In the genomic region with DNA sequence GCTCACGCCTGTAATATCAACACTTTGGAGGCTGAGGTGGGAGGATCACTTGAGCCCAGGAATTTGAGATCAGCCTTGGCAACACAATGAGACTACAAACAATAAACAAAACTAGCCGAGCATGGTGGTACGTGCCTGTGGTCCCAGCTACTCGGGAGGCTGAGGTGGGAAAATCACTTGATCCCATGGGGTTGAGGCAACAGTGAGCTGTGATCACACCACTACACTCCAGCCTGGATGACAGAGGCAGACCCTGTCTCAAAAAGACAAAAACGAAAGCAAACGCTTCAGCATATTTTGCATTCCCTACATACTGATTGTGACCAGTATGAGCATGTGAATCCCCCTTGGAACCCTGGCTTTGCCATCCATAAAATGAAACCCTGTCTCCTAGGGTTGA, we compare ENCODE assay signal across 18 cellular contexts. TPM values are rescaled to one million over a fixed set of nuclear protein-coding genes. Genes with fewer than 3 reads are reported as not detected.
DNase-seq lines count a peak whose midpoint lies in the region; ATAC-seq and TF ChIP-seq lines count a peak whose summit lies in the region.
"Had no signal": no experiment of that assay in that cellular context is flagged by ENCODE, and none has a peak within 500 bp of the region (broad histone marks: within the 10 kb centered on the region; RNA-seq: fewer than 3 reads in every experiment).

No MANE protein-coding gene starts in this region.

- peaks cover 3% of the 10 kb centered on the region; the same call in 1 of the 2 replicates for H3K27me3 Mint-ChIP-seq in H9 (ENCODE audit: low read depth)
- no peaks in the 10 kb centered on the region for H3K27me3 Mint-ChIP-seq in chondrocyte (ENCODE audit: low read depth)
- H3K27me3 Mint-ChIP-seq: activated CD4-positive, alpha-beta T cell treated with anti-CD3 and anti-CD28 coated beads for 36 hours had no signal

- H3K27me3 ChIP-seq in H9 (ENCODE audit: insufficient read depth, low read length) (no peaks in the 10 kb centered on the region), mesenchymal stem cell (ENCODE audit: control insufficient read depth in 1 of 2, insufficient read depth in 1 of 2, low read length in 2 of 2) (no peaks in the 10 kb centered on the region), MM.1S (replicated peaks; ENCODE audit: insufficient read depth, low read length) (no peaks in the 10 kb centered on the region)

- no peak overlapping the region for H2BK5ac ChIP-seq in H9 (ENCODE audit: insufficient read length, low read length)
- H2BK5ac ChIP-seq in mesenchymal stem cell (ENCODE audit: low read depth, low read length, poor library complexity, severe bottlenecking): no peak overlapping the region

- H3K27ac ChIP-seq in H9 (ENCODE audit: insufficient read length, low read depth, low read length) (no peak overlapping the region), mesenchymal stem cell (ENCODE audit: low read length, poor library complexity, severe bottlenecking) (no peak overlapping the region), MM.1S (ENCODE audit: low read length) (no peak overlapping the region)
- H3K27ac ChIP-seq: psoas muscle had no signal

- H2BK20ac ChIP-seq in H9 (ENCODE audit: low read depth, low read length, poor library complexity, severe bottlenecking): no peak overlapping the region

- H3K4me1 Mint-ChIP-seq in H9 (peaks cover 25 to 27% of the 10 kb centered on the region in 2 experiments), chondrocyte (ENCODE audit: low read depth) (peaks cover 41% of the 10 kb centered on the region)
- H3K4me1 Mint-ChIP-seq in stimulated activated effector memory CD8-positive, alpha-beta T cell treated with anti-CD3 and anti-CD28 coated beads, Interleukin-12 subunit alpha, Interleukin-12 subunit beta, amount 100 ng/mL, for 72 hours: peaks cover 11% of the 10 kb centered on the region

- H3K4me1 ChIP-seq in H9 (ENCODE audit: insufficient read depth, low read length) (peaks cover 3% of the 10 kb centered on the region; the same call in 1 of the 2 replicates), mesenchymal stem cell (ENCODE audit: control insufficient read depth, insufficient read depth, low read depth, low read length) (peaks cover 15% of the 10 kb centered on the region), MM.1S (ENCODE audit: low read length) (no peaks in the 10 kb centered on the region)
- H3K4me1 ChIP-seq: psoas muscle had no signal

- no peak overlapping the region for H3K18ac ChIP-seq in H9 (ENCODE audit: insufficient read length, low read depth, low read length)
- H3K18ac ChIP-seq in mesenchymal stem cell (ENCODE audit: low read depth in 1 of 2, low read length in 2 of 2): no peak overlapping the region

- H3K9ac ChIP-seq in H9 (ENCODE audit: extremely low read depth, insufficient read length, low read length) (no peak overlapping the region), mesenchymal stem cell (ENCODE audit: low read length) (no peak overlapping the region), MM.1S (ENCODE audit: low read length) (no peak overlapping the region)

- H4K5ac ChIP-seq in H9 (ENCODE audit: insufficient read length, low read depth, low read length): no peak overlapping the region

- no peak overlapping the region for H3K4me3 Mint-ChIP-seq in H9
- no peak overlapping the region for H3K4me3 Mint-ChIP-seq in chondrocyte (ENCODE audit: unreplicated experiment)
- no peak overlapping the region for H3K4me3 Mint-ChIP-seq in stimulated activated effector memory CD8-positive, alpha-beta T cell treated with anti-CD3 and anti-CD28 coated beads, Interleukin-12 subunit alpha, Interleukin-12 subunit beta, amount 100 ng/mL, for 72 hours
- H3K4me3 Mint-ChIP-seq: activated CD4-positive, alpha-beta T cell treated with anti-CD3 and anti-CD28 coated beads for 36 hours; nephron progenitor cell had no signal

- no peak overlapping the region for H3T11ph ChIP-seq in H9 (ENCODE audit: low read length)

- no peaks in the 10 kb centered on the region for H3K79me2 ChIP-seq in H9 (ENCODE audit: insufficient read depth, low read length)
- no peaks in the 10 kb centered on the region for H3K79me2 ChIP-seq in MM.1S (ENCODE audit: low read length)

- H4K20me1 ChIP-seq in H9 (ENCODE audit: control insufficient read depth, insufficient read depth, insufficient read length): no peaks in the 10 kb centered on the region
- no peaks in the 10 kb centered on the region for H4K20me1 ChIP-seq in MM.1S (ENCODE audit: insufficient read depth, low read length)

- WGBS in H9 (ENCODE audit: extremely low coverage, insufficient read length, low lambda C conversion rate): no CpG with 5 or more reads among the region's 6 CpGs
- 65% methylated on average over 6 of the region's 6 CpGs for WGBS in mesenchymal stem cell

- TF ChIP-seq CTCF in H9 (conservative IDR thresholded peaks at IDR 0.05) (no peak), chondrocyte (IDR thresholded peaks at IDR 0.05) (no peak), MM.1S (IDR thresholded peaks at IDR 0.05; ENCODE audit: low read length) (no peak)

- peak overlapping the region in 2 of 3 experiments; percentile 71 to 86; a peak in 2 of 7 replicates for H3K27ac Mint-ChIP-seq in H9
- peak overlapping the region; percentile 79 for H3K27ac Mint-ChIP-seq in chondrocyte (ENCODE audit: unreplicated experiment)
- peak overlapping the region; percentile 55 for H3K27ac Mint-ChIP-seq in stimulated activated effector memory CD8-positive, alpha-beta T cell treated with anti-CD3 and anti-CD28 coated beads, Interleukin-12 subunit alpha, Interleukin-12 subunit beta, amount 100 ng/mL, for 72 hours
- H3K27ac Mint-ChIP-seq: activated CD4-positive, alpha-beta T cell treated with anti-CD3 and anti-CD28 coated beads for 36 hours; nephron progenitor cell had no signal

- H3K23me2 ChIP-seq in H9 (ENCODE audit: insufficient read length, low read depth, low read length, poor library complexity, severe bottlenecking): no peaks in the 10 kb centered on the region

- H3K36me3 ChIP-seq in mesenchymal stem cell (ENCODE audit: control insufficient read depth in 1 of 2, insufficient read depth in 2 of 2, low read depth in 1 of 2, low read length in 2 of 2): peaks cover 0 to under 1% of the 10 kb centered on the region in 2 experiments
- no peaks in the 10 kb centered on the region for H3K36me3 ChIP-seq in MM.1S (replicated peaks; ENCODE audit: insufficient read depth, low read length)

- no peaks in the 10 kb centered on the region for H3K9me2 ChIP-seq in MM.1S (replicated peaks; ENCODE audit: insufficient read depth, low read length)

- H2BK15ac ChIP-seq in H9 (ENCODE audit: low read depth, low read length) (no peak overlapping the region), mesenchymal stem cell (ENCODE audit: low read depth, poor library complexity, severe bottlenecking) (no peak overlapping the region)

- H3K9me3 Mint-ChIP-seq in H9 (peaks cover 12 to 16% of the 10 kb centered on the region in 2 experiments), chondrocyte (ENCODE audit: low read depth) (peaks cover 5% of the 10 kb centered on the region)
- peaks cover 8% of the 10 kb centered on the region for H3K9me3 Mint-ChIP-seq in stimulated activated effector memory CD8-positive, alpha-beta T cell treated with anti-CD3 and anti-CD28 coated beads, Interleukin-12 subunit alpha, Interleukin-12 subunit beta, amount 100 ng/mL, for 72 hours

- DNase-seq in H9 (no peak), chondrocyte (ENCODE audit: low spot score) (no peak), mesenchymal stem cell (peak; percentile 69), MM.1S (no peak)
- DNase-seq in stimulated activated effector memory CD8-positive, alpha-beta T cell treated with anti-CD3 and anti-CD28 coated beads, Interleukin-12 subunit alpha, Interleukin-12 subunit beta, amount 100 ng/mL, for 72 hours (ENCODE audit: low spot score in 2 of 2): no peak
- DNase-seq: activated CD4-positive, alpha-beta T cell treated with anti-CD3 and anti-CD28 coated beads for 36 hours; activated gamma-delta T cell; DND-41; KG1; midbrain; MV-4-11; NCI-H2029; NCI-H446; nephron progenitor cell; NK-92 treated with Interleukin-12 subunit alpha and Interleukin-12 subunit beta, amount 100 ng/mL, for 24 hours; psoas muscle had no signal

- H2AFZ ChIP-seq in H9 (ENCODE audit: low read length) (no peak overlapping the region), mesenchymal stem cell (ENCODE audit: low read depth, low read length) (no peak overlapping the region), MM.1S (ENCODE audit: low read length) (no peak overlapping the region)

- H4K91ac ChIP-seq in H9 (ENCODE audit: insufficient read length, low read depth, low read length): no peak overlapping the region
- no peak overlapping the region for H4K91ac ChIP-seq in mesenchymal stem cell (ENCODE audit: low read length)

- no peak overlapping the region for H3K4me3 ChIP-seq in mesenchymal stem cell (ENCODE audit: insufficient read depth in 1 of 2, low read depth in 1 of 2, low read length in 2 of 2)
- no peak overlapping the region for H3K4me3 ChIP-seq in MM.1S (ENCODE audit: low read length)
- H3K4me3 ChIP-seq: psoas muscle had no signal

- no peak overlapping the region for H3K56ac ChIP-seq in H9 (ENCODE audit: insufficient read length, low read depth, low read length)

- H3K23ac ChIP-seq in H9 (ENCODE audit: insufficient read length, low read depth, low read length): no peak overlapping the region
- H3K23ac ChIP-seq in mesenchymal stem cell (ENCODE audit: low read length in 2 of 2): no peak overlapping the region

- H4K8ac ChIP-seq in H9 (replicated peaks; ENCODE audit: insufficient read length, low read depth, low read length): no peak overlapping the region
- no peak overlapping the region for H4K8ac ChIP-seq in mesenchymal stem cell (ENCODE audit: low read length)

- H3K4ac ChIP-seq in H9 (ENCODE audit: low read depth, low read length) (no peak overlapping the region), mesenchymal stem cell (ENCODE audit: low read depth in 1 of 2, low read length in 2 of 2) (no peak overlapping the region)

- H3K9me3 ChIP-seq in H9 (ENCODE audit: control insufficient read depth, low read depth, low read length) (no peaks in the 10 kb centered on the region), mesenchymal stem cell (ENCODE audit: control insufficient read depth, low read length) (no peaks in the 10 kb centered on the region), MM.1S (replicated peaks; ENCODE audit: insufficient read depth, low read length) (no peaks in the 10 kb centered on the region)
- H3K9me3 ChIP-seq: psoas muscle had no signal

- peaks cover 6 to 17% (median 8%) of the 10 kb centered on the region in 3 experiments for H3K36me3 Mint-ChIP-seq in H9 (ENCODE audit: insufficient read depth in 1 of 3, low read depth in 3 of 3)
- H3K36me3 Mint-ChIP-seq in chondrocyte (ENCODE audit: low read depth): peaks cover 10% of the 10 kb centered on the region
- H3K36me3 Mint-ChIP-seq in stimulated activated effector memory CD8-positive, alpha-beta T cell treated with anti-CD3 and anti-CD28 coated beads, Interleukin-12 subunit alpha, Interleukin-12 subunit beta, amount 100 ng/mL, for 72 hours: peaks cover 6% of the 10 kb centered on the region

- H3K79me1 ChIP-seq in H9 (ENCODE audit: insufficient read depth, low read depth, low read length, poor library complexity, severe bottlenecking): no peaks in the 10 kb centered on the region
- H3K79me1 ChIP-seq in mesenchymal stem cell (replicated peaks; ENCODE audit: low read length, poor library complexity, severe bottlenecking): no peaks in the 10 kb centered on the region

- H3K14ac ChIP-seq in H9 (ENCODE audit: insufficient read depth, low read length) (peak overlapping the region; percentile 42; the same call in 1 of the 2 replicates), mesenchymal stem cell (ENCODE audit: low read length in 2 of 2) (no peak overlapping the region)

- ATAC-seq in stimulated activated effector memory CD8-positive, alpha-beta T cell treated with anti-CD3 and anti-CD28 coated beads, Interleukin-12 subunit alpha, Interleukin-12 subunit beta, amount 100 ng/mL, for 72 hours: no peak
- ATAC-seq in GM19463 (IDR thresholded peaks at IDR 0.05; ENCODE audit: unreplicated experiment): no peak
- ATAC-seq in HG03521 (IDR thresholded peaks at IDR 0.05; ENCODE audit: unreplicated experiment): no peak
- ATAC-seq: activated CD4-positive, alpha-beta T cell treated with anti-CD3 and anti-CD28 coated beads for 36 hours; psoas muscle had no signal

- H2AK5ac ChIP-seq in H9 (ENCODE audit: insufficient read length, low read length): no peak overlapping the region
- no peak overlapping the region for H2AK5ac ChIP-seq in mesenchymal stem cell (ENCODE audit: low read length, severe bottlenecking)

- no peak overlapping the region for H2BK12ac ChIP-seq in H9 (ENCODE audit: insufficient read length, low read depth, low read length)
- H2BK12ac ChIP-seq in mesenchymal stem cell (ENCODE audit: low read length in 2 of 2): no peak overlapping the region

- H2BK120ac ChIP-seq in H9 (ENCODE audit: low read depth, low read length, poor library complexity, severe bottlenecking) (no peak overlapping the region), mesenchymal stem cell (ENCODE audit: low read depth, low read length) (no peak overlapping the region)

- H3K4me2 ChIP-seq in H9 (ENCODE audit: insufficient read depth, insufficient read length, low read length) (no peak overlapping the region), mesenchymal stem cell (ENCODE audit: low read length, poor library complexity, severe bottlenecking) (no peak overlapping the region), MM.1S (ENCODE audit: low read depth, low read length) (no peak overlapping the region)

- no peaks in the 10 kb centered on the region for H3F3A ChIP-seq in MM.1S (ENCODE audit: insufficient read depth, low read length)

RNA-seq across cellular contexts. Expression of a gene that starts 33.9 kb away (rescaled TPM):
- total RNA-seq in H9 (2021) (2.7 and 2.8 TPM in 2 replicates), chondrocyte (119 to 156 TPM (median 121 TPM) in 3 replicates)
- 8.0 TPM for polyA plus RNA-seq in mesenchymal stem cell (2013, experiment 1 of 2)
- 6.6 TPM for polyA plus RNA-seq in mesenchymal stem cell (2013, experiment 2 of 2)

Comparison
In these comparisons a context has a peak if more than half of its experiments do, and no peak if none do; other contexts are left out.
1. RNA of a gene that starts 33.9 kb away (total RNA-seq): 119 to 156 TPM in chondrocyte; 2.7 to 2.8 TPM in H9; every median in the first group is over 10 times any median in the second.
2. Peak in every context shown above with its lines, with median percentiles within 50 percentile points of each other: H3K27ac Mint-ChIP-seq.